25 cellular contexts compared by ENCODE assay signal in the genomic region with DNA sequence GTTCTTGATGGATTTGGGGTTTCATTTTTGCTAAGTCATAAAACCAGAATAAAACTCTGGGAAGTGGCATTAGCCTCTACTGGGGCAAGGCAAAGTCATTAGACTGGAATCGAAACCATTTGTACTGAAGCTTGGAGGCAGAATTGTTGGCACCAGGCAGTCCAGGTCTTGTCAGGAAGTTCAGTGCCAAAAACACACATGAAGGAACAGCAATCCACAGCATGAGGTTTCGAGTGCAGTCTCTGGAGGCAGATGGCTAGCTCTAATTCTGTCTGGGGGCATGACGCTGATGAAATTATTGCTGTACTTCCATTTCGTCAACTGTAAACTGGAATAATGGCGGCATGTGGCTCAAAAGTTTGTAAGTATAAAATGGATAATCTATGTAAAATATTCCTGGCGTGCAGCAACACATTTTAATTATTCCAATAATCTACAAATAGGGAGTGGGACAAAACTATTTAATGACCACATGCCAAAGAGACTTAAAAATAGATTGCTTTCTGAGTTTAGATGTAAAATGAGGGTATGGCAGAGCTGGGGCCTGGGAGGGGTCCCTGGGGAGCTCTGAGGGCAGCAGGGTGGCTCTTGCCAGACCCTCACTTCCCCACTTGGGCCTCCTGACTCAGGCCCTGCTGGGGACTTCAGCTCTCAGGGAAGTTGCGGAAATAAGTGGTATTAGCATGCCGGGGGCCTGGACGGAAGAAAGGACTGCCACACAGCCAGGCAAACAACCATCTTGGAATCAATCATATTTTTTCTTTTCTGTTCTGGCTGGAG.
"Had no signal": no experiment of that assay in that cellular context is flagged by ENCODE, and none has a peak within 500 bp of the region (broad histone marks: within the 10 kb centered on the region; RNA-seq: fewer than 3 reads in every experiment).

No MANE protein-coding gene starts in this region.

- ATAC-seq: activated T-cell treated with anti-CD3 and anti-CD28 coated beads, Interleukin-2, amount 50 U/mL, for 4 hours; activated T-helper 17 cell treated with anti-CD3 and anti-CD28 coated beads, Interleukin-2, amount 50 U/mL, for 72 hours; esophagus mucosa; left lung; mucosa of descending colon; pancreas; WTC11 had no signal

- H3K27me3 ChIP-seq: heart right ventricle, left lung, pancreas, testis, transverse colon had no signal

- DNase-seq: activated CD4-positive, alpha-beta memory T cell treated with anti-CD3 and anti-CD28 coated beads, Interleukin-2, amount 10 ng/mL, durations not matched to agents 7 days and 5 days; activated CD4-positive, alpha-beta T cell treated with anti-CD3 and anti-CD28 coated beads for 1 hour; activated CD4-positive, alpha-beta T cell treated with anti-CD3 and anti-CD28 coated beads, Interleukin-2, amount 10 ng/mL, durations not matched to agents 7 days and 5 days; activated gamma-delta T cell treated with Interleukin-2 at 50 U/mL for 16 hours; activated naive CD4-positive, alpha-beta T cell treated with anti-CD3 and anti-CD28 coated beads, Interleukin-2, amount 50 U/mL, for 16 hours; activated T-cell treated with anti-CD3 and anti-CD28 coated beads, Interleukin-2, amount 50 U/mL, for 4 hours; amniotic stem cell; endodermal cell; foreskin fibroblast; heart right ventricle; left lung; mucosa of descending colon; naive B cell; nephron progenitor cell; pancreas; stimulated activated CD4-positive, alpha-beta T cell treated with anti-CD3 and anti-CD28 coated beads, Interleukin-15, amount 100 ng/mL, for 24 hours; stimulated activated CD4-positive, alpha-beta T cell treated with anti-CD3 and anti-CD28 coated beads, Interleukin-2, amount 100 ng/mL, for 24 hours; stimulated activated naive CD4-positive, alpha-beta T cell; T-helper 2 cell; testis; transverse colon had no signal

- H3K9me3 ChIP-seq: heart right ventricle, left lung, mucosa of descending colon, pancreas, prostate gland, testis, transverse colon had no signal

- H3K36me3 ChIP-seq: transverse colon had no signal

- H3K27ac ChIP-seq: left lung, pancreas, prostate gland, testis, transverse colon had no signal

- H3K4me3 ChIP-seq: heart right ventricle, left lung, mucosa of descending colon, pancreas, prostate gland, testis, transverse colon had no signal
